Comparison of ENCODE assay signal across 23 cellular contexts in genomic region chr6:45982280-45983036, GRCh38. TPM values are rescaled to one million over a fixed set of nuclear protein-coding genes. Genes with fewer than 3 reads are reported as not detected.
DNase-seq lines count a peak whose midpoint lies in the region; ATAC-seq and TF ChIP-seq lines count a peak whose summit lies in the region.
"Had no signal": no experiment of that assay in that cellular context is flagged by ENCODE, and none has a peak within 500 bp of the region (broad histone marks: within the 10 kb centered on the region; RNA-seq: fewer than 3 reads in every experiment).

No MANE protein-coding gene starts in this region.

- H3K9me3 Mint-ChIP-seq in nephron: no peaks in the 10 kb centered on the region
- H3K9me3 Mint-ChIP-seq in effector memory CD8-positive, alpha-beta T cell: no peaks in the 10 kb centered on the region
- H3K9me3 Mint-ChIP-seq: CD8-positive, alpha-beta memory T cell; HFFc6 had no signal

- H3K4me3 Mint-ChIP-seq in nephron: no peak overlapping the region
- H3K4me3 Mint-ChIP-seq in effector memory CD8-positive, alpha-beta T cell: no peak overlapping the region
- H3K4me3 Mint-ChIP-seq: CD14-positive monocyte; CD8-positive, alpha-beta memory T cell; HFFc6 had no signal

- TF ChIP-seq CTCF in colonic mucosa (IDR thresholded peaks at IDR 0.05) (no peak), nephron (IDR thresholded peaks at IDR 0.05; ENCODE audit: unreplicated experiment in 3 of 3) (no peak)

- H3K27ac Mint-ChIP-seq in nephron: peak overlapping the region in 2 of 3 experiments; percentile 13 to 64
- H3K27ac Mint-ChIP-seq in effector memory CD8-positive, alpha-beta T cell: no peak overlapping the region
- H3K27ac Mint-ChIP-seq: CD14-positive monocyte, HFFc6 had no signal

- H3K27ac ChIP-seq in colonic mucosa: peak overlapping the region; percentile 73
- H3K27ac ChIP-seq: 22Rv1 had no signal

- H3K4me1 ChIP-seq in colonic mucosa: no peaks in the 10 kb centered on the region
- H3K4me1 ChIP-seq: BE2C had no signal

- CTCF ChIA-PET in HEK293T (lab: Yijun Ruan, JAX): no interaction called here

- peak overlapping the region in 1 of 2 donors; percentile 42 for H3K9ac ChIP-seq in colonic mucosa (ENCODE audit: low read depth in 2 of 2, low read length in 2 of 2)
- H3K9ac ChIP-seq: SK-N-SH had no signal

- no peaks in the 10 kb centered on the region for H3K27me3 ChIP-seq in colonic mucosa
- H3K27me3 ChIP-seq: BE2C had no signal

- intact Hi-C loops in colonic mucosa (cut with DNase I): no loop called here

- no peak overlapping the region for H3K4me3 ChIP-seq in colonic mucosa

- POLR2A ChIA-PET in HEK293T (lab: Yijun Ruan, JAX): no interaction called here

- H3K36me3 Mint-ChIP-seq in nephron (ENCODE audit: low read depth): peaks cover 9% of the 10 kb centered on the region
- H3K36me3 Mint-ChIP-seq in effector memory CD8-positive, alpha-beta T cell (ENCODE audit: insufficient read depth): no peaks in the 10 kb centered on the region
- H3K36me3 Mint-ChIP-seq: CD14-positive monocyte had no signal

- no peaks in the 10 kb centered on the region for H3K36me3 ChIP-seq in colonic mucosa
- H3K36me3 ChIP-seq: BE2C had no signal

- no peaks in the 10 kb centered on the region for H3K9me3 ChIP-seq in colonic mucosa
- H3K9me3 ChIP-seq: BE2C, SK-N-SH had no signal

- no peaks in the 10 kb centered on the region for H3K4me1 Mint-ChIP-seq in nephron
- H3K4me1 Mint-ChIP-seq in effector memory CD8-positive, alpha-beta T cell (ENCODE audit: low read depth in 2 of 2): peaks cover 13 to 18% of the 10 kb centered on the region in 2 donors
- H3K4me1 Mint-ChIP-seq: CD14-positive monocyte had no signal

- DNase-seq in DMS79 treated with DMSO at 0.1 percent for 48 hours (lab: John Stamatoyannopoulos, UW) (peak; percentile 10), DMS79 (lab: John Stamatoyannopoulos, UW) (no peak), HEK293T (ENCODE audit: extremely low spot score) (no peak), colonic mucosa (no peak), NCI-H1436 (lab: John Stamatoyannopoulos, UW) (no peak), AG20443 (ENCODE audit: low spot score) (no peak)
- DNase-seq in effector memory CD8-positive, alpha-beta T cell: no peak
- DNase-seq: BE2C; Calu3; CD8-positive, alpha-beta memory T cell; HFFc6; KBM-7; MM.1S; NCI-H1694; NCI-H2029 treated with DMSO at 0.1 percent for 48 hours; NCI-H2171; NCI-H226; NCI-H510A; NCI-H69; SK-N-SH had no signal

- ATAC-seq in effector memory CD8-positive, alpha-beta T cell (replicated peaks): no peak

- H3K27me3 Mint-ChIP-seq in nephron (ENCODE audit: low read depth): peaks cover 10% of the 10 kb centered on the region
- H3K27me3 Mint-ChIP-seq in effector memory CD8-positive, alpha-beta T cell: no peaks in the 10 kb centered on the region

TF ChIP-seq in HEK293T, 16 proteins besides CTCF, POLR2A, EP300 and RAD21:
- TF ChIP-seq FOXA1 (IDR thresholded peaks at IDR 0.05): no peak
- TF ChIP-seq NFRKB (IDR thresholded peaks at IDR 0.05): no peak
- TF ChIP-seq ZNF384 (IDR thresholded peaks at IDR 0.05): no peak
- no peak for TF ChIP-seq ARNT (IDR thresholded peaks at IDR 0.05)
- TF ChIP-seq, protein P1, sequence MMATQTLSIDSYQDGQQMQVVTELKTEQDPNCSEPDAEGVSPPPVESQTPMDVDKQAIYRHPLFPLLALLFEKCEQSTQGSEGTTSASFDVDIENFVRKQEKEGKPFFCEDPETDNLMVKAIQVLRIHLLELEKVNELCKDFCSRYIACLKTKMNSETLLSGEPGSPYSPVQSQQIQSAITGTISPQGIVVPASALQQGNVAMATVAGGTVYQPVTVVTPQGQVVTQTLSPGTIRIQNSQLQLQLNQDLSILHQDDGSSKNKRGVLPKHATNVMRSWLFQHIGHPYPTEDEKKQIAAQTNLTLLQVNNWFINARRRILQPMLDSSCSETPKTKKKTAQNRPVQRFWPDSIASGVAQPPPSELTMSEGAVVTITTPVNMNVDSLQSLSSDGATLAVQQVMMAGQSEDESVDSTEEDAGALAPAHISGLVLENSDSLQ (IDR thresholded peaks at IDR 0.05): peak; percentile 83

RNA-seq across cellular contexts. Expression of gene CLIC5, which starts 33.2 kb away (rescaled TPM):
- 10 to 100 TPM; 72.8 to 74.9 TPM for total RNA-seq in colonic mucosa
- total RNA-seq: HFFc6 had no signal

Comparison
In these comparisons a context has a peak if more than half of its experiments do, and no peak if none do; other contexts are left out.
1. H3K27ac Mint-ChIP-seq: peak in nephron (2 of 3); none in effector memory CD8-positive, alpha-beta T cell (0 of 2).